In the genomic region with DNA sequence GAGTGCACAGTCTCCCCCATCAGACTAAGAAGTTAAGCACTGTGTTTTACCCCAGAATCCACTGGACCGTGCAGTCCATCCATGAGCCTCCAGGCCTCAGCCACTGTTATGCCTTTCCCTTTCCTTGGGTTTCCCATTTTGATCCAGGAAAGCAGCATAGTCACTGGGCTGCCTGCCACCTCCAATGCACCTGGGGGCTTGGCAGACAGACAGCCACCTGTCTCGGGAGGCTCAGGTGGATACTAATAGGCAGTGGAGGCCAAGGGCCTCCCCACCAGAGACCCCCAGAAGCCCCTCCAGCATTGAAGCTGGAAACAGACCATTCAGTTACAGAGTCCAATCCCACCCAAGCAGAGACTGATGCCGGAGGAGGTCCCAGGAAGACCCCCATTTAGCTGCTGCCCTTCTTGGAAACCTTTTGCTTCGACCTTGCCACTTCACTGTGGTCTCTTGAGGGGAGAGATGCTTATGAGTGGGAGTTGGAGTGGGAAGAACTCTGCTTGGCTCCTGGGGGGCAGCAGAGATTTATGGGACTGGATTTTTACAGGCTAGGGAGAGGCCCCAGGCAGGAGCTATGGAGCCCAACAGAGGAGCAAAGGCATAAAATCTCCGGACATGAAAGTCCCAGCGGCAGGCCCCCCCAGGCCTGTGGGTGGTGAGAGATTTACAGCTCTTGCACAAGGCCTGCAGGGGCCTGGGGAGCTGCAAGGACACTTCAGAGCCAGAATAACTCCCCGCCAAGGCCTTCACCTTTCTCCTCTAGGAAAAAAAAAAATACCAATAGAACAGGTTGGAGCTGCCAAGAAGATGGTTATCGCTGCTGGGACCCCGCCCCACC, we compare ENCODE assay signal across 20 cellular contexts. TPM values are rescaled to one million over a fixed set of nuclear protein-coding genes. Genes with fewer than 3 reads are reported as not detected.
DNase-seq lines count a peak whose midpoint lies in the region; TF ChIP-seq lines count a peak whose summit lies in the region.
"Had no signal": no experiment of that assay in that cellular context is flagged by ENCODE, and none has a peak within 500 bp of the region (broad histone marks: within the 10 kb centered on the region; RNA-seq: fewer than 3 reads in every experiment).

No MANE protein-coding gene starts in this region.

- H3K36me3 ChIP-seq in adrenal gland (replicated peaks in 1 of 2) (no peaks in the 10 kb centered on the region), mucosa of rectum (ENCODE audit: control insufficient read depth in 2 of 2, insufficient read depth in 2 of 2, low read length in 2 of 2) (no peaks in the 10 kb centered on the region), transverse colon (no peaks in the 10 kb centered on the region)
- H3K36me3 ChIP-seq: SJSA1 had no signal

- H3K9me3 ChIP-seq in adrenal gland (replicated peaks in 1 of 3): no peaks in the 10 kb centered on the region
- H3K9me3 ChIP-seq in mucosa of rectum (ENCODE audit: control insufficient read depth in 2 of 2, low read length in 2 of 2): no peaks in the 10 kb centered on the region
- H3K9me3 ChIP-seq in transverse colon: no peaks in the 10 kb centered on the region
- H3K9me3 ChIP-seq: SJSA1 had no signal

- in situ Hi-C loops in transverse colon (cut with MboI; ENCODE audit: low pct_ligation_motif_present in 1 of 4, low pct_unique_long_range_greater_than_20kb in 1 of 4, low sequenced_read_pairs in 3 of 4): no loop called here

- peaks cover 9 to 20% of the 10 kb centered on the region in 2 donors for H3K4me1 ChIP-seq in adrenal gland (replicated peaks in 1 of 2)
- H3K4me1 ChIP-seq in mucosa of rectum (ENCODE audit: control insufficient read depth in 2 of 2, insufficient read depth in 2 of 2, low read length in 2 of 2): peaks cover 42 to 49% of the 10 kb centered on the region in 2 donors
- H3K4me1 ChIP-seq in transverse colon: peaks cover 20 to 55% (median 46%) of the 10 kb centered on the region in 4 donors

- WGBS in adrenal gland, 4 donors: 52 to 55% (median 53%) methylated on average over 8 to 9 of the region's 9 CpGs
- 50 to 60% methylated on average over 2 to 9 of the region's 9 CpGs for WGBS in transverse colon (ENCODE audit: low coverage in 1 of 2), 2 donors

- DNase-seq in HEK293T (ENCODE audit: extremely low spot score) (peak; percentile 35), adrenal gland (peak in 4 of 7 donors; percentile 37 to 70 (median 38)), transverse colon (peak; percentile 61), NCI-H345 treated with DMSO at 0.1 percent for 48 hours (lab: John Stamatoyannopoulos, UW; ENCODE audit: unreplicated experiment) (no peak), 8988T (no peak), SHP77 (lab: John Stamatoyannopoulos, UW) (no peak)
- DNase-seq: activated CD8-positive, alpha-beta memory T cell treated with anti-CD3 and anti-CD28 coated beads, Interleukin-2, amount 10 ng/mL, durations not matched to agents 7 days and 5 days; amniotic stem cell; central memory CD4-positive, alpha-beta T cell; effector memory CD4-positive, alpha-beta T cell; GM23248; head of caudate nucleus; NCI-H1436 treated with DMSO at 0.1 percent for 48 hours; NCI-H345; stimulated activated CD4-positive, alpha-beta T cell treated with anti-CD3 and anti-CD28 coated beads, Interleukin-4, amount 100 ng/mL, for 24 hours; T1000 had no signal

- CTCF ChIA-PET in HEK293T (lab: Yijun Ruan, JAX): interaction anchor here (1.1 to 17.9 kb wide), 2 partner anchors 12 to 39 kb away, joined by 3 to 355 read pairs; a partner anchor contains a TSS

- H3K4me3 ChIP-seq in adrenal gland: no peak overlapping the region
- H3K4me3 ChIP-seq in mucosa of rectum (ENCODE audit: low read length in 2 of 2): no peak overlapping the region
- H3K4me3 ChIP-seq in transverse colon: no peak overlapping the region
- H3K4me3 ChIP-seq: GM23248, SJSA1 had no signal

- H3K27ac ChIP-seq in adrenal gland (peak overlapping the region in 1 of 5 donors; percentile 6), mucosa of rectum (ENCODE audit: low read depth in 2 of 2, low read length in 2 of 2) (peak overlapping the region; percentile 71 to 86), transverse colon (peak overlapping the region; percentile 78 to 80 (median 80))
- H3K27ac ChIP-seq: GM23248, SJSA1 had no signal

- no peak for TF ChIP-seq EP300 in transverse colon (IDR thresholded peaks at IDR 0.05; ENCODE audit: low read depth)

- TF ChIP-seq POLR2A in adrenal gland (IDR thresholded peaks at IDR 0.05) (no peak), transverse colon (IDR thresholded peaks at IDR 0.05) (no peak)

- POLR2A ChIA-PET in HEK293T (lab: Yijun Ruan, JAX): interaction anchor here (0.7 to 3.1 kb wide), 9 partner anchors 10 to 235 kb away, joined by 3 to 16 read pairs (median 4); a partner anchor contains a TSS

- H3K9ac ChIP-seq in mucosa of rectum (ENCODE audit: low read depth in 1 of 2, low read length in 2 of 2): no peak overlapping the region
- H3K9ac ChIP-seq: GM23248 had no signal

- TF ChIP-seq CTCF in adrenal gland (IDR thresholded peaks at IDR 0.05) (no peak), transverse colon (IDR thresholded peaks at IDR 0.05) (no peak)

- H3K27me3 ChIP-seq in adrenal gland: no peaks in the 10 kb centered on the region
- no peaks in the 10 kb centered on the region for H3K27me3 ChIP-seq in mucosa of rectum (ENCODE audit: control insufficient read depth in 2 of 2, insufficient read depth in 2 of 2, low read length in 2 of 2)
- no peaks in the 10 kb centered on the region for H3K27me3 ChIP-seq in transverse colon
- H3K27me3 ChIP-seq: SJSA1 had no signal

- intact Hi-C loops in adrenal gland (cut with DNase I) (no loop called here), transverse colon (cut with DNase I; ENCODE audit: low total_unique reads) (no loop called here)

TF ChIP-seq in HEK293T, 16 proteins besides CTCF, POLR2A, EP300 and RAD21:
- TF ChIP-seq ARNT (IDR thresholded peaks at IDR 0.05): no peak
- TF ChIP-seq NFRKB (IDR thresholded peaks at IDR 0.05): no peak
- peak; percentile 91; the same call in 1 of the 2 replicates for TF ChIP-seq FOXM1 (IDR thresholded peaks at IDR 0.05; ENCODE audit: borderline replicate concordance)
- TF ChIP-seq BHLHE40 (IDR thresholded peaks at IDR 0.05; ENCODE audit: borderline replicate concordance): no peak
- TF ChIP-seq HDGF (IDR thresholded peaks at IDR 0.05; ENCODE audit: borderline replicate concordance): no peak
- TF ChIP-seq, protein P1, sequence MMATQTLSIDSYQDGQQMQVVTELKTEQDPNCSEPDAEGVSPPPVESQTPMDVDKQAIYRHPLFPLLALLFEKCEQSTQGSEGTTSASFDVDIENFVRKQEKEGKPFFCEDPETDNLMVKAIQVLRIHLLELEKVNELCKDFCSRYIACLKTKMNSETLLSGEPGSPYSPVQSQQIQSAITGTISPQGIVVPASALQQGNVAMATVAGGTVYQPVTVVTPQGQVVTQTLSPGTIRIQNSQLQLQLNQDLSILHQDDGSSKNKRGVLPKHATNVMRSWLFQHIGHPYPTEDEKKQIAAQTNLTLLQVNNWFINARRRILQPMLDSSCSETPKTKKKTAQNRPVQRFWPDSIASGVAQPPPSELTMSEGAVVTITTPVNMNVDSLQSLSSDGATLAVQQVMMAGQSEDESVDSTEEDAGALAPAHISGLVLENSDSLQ (IDR thresholded peaks at IDR 0.05): peak; percentile 80

RNA-seq across cellular contexts. Expression of a gene that starts 12.2 kb away (rescaled TPM):
- total RNA-seq in adrenal gland (10 to 100 TPM in 5 of 8 donors, 1 to 10 TPM in 3; 2.9 to 20.8 (median 12.1) TPM), transverse colon (10 to 100 TPM in 3 of 4 donors, 1 to 10 TPM in 1; 8.3 to 22.1 (median 17.4) TPM)
- polyA plus RNA-seq in adrenal gland: 10 to 100 TPM in 1 of 3 donors, 1 to 10 TPM in 2; 4.5 to 21.1 (median 8.0) TPM

RNA-seq across cellular contexts. Expression of a gene that starts 32.8 kb away (rescaled TPM):
- total RNA-seq in adrenal gland (1 to 10 TPM in 6 of 8 donors, under 1 TPM in 2; 0.06 to 3.5 (median 1.2) TPM), transverse colon (1 to 10 TPM in 3 of 4 donors, under 1 TPM in 1; 0.40 to 5.9 (median 4.9) TPM)
- 1 to 10 TPM in 1 of 3 donors, under 1 TPM in 2; 0.91 to 1.1 (median 0.97) TPM for polyA plus RNA-seq in adrenal gland
- total RNA-seq: B cell, GM23248, SJSA1 had no signal
- polyA plus RNA-seq: GM23248 had no signal

RNA-seq across cellular contexts. Expression of a gene that starts 42.7 kb away (rescaled TPM):
- 10 to 100 TPM; 18.3 to 53.7 (median 40.5) TPM for total RNA-seq in adrenal gland
- 100 to 1,000 TPM in 2 of 3 donors, 1 to 10 TPM in 1; 6.3 to 136 (median 121) TPM for polyA plus RNA-seq in adrenal gland
- total RNA-seq in transverse colon: 100 to 1,000 TPM in 2 of 4 donors, 10 to 100 TPM in 2; 37.8 to 164 (median 89.7) TPM

RNA-seq across cellular contexts. Expression of a gene that starts 52.3 kb away (rescaled TPM):
- under 1 TPM in 5 of 8 donors, not detected in 3; 0.20 to 0.81 (median 0.28) TPM for total RNA-seq in adrenal gland
- polyA plus RNA-seq in adrenal gland: 1 to 10 TPM; 1.6 to 2.3 (median 1.9) TPM
- total RNA-seq in transverse colon: under 1 TPM in 2 of 4 donors, not detected in 2; 0.48 to 0.80 TPM
- total RNA-seq: GM23248, SJSA1, skeletal muscle tissue had no signal

RNA-seq across cellular contexts. Expression of a gene that starts 52.5 kb away (rescaled TPM):
- total RNA-seq in adrenal gland (10 to 100 TPM; 29.0 to 72.5 (median 46.7) TPM), transverse colon (10 to 100 TPM; 12.9 to 41.8 (median 32.0) TPM)
- polyA plus RNA-seq in adrenal gland: 10 to 100 TPM; 37.6 to 41.1 (median 38.5) TPM

Comparison
In these comparisons a context has a peak if more than half of its experiments do, and no peak if none do; other contexts are left out.
1. DNase-seq: peak in HEK293T (single experiment), adrenal gland (4 of 7) and transverse colon (single experiment); none in NCI-H345 treated with DMSO at 0.1 percent for 48 hours (single experiment), 8988T (single experiment) and SHP77 (0 of 2).